Comparison of ENCODE assay signal across 17 cellular contexts in the genomic region with DNA sequence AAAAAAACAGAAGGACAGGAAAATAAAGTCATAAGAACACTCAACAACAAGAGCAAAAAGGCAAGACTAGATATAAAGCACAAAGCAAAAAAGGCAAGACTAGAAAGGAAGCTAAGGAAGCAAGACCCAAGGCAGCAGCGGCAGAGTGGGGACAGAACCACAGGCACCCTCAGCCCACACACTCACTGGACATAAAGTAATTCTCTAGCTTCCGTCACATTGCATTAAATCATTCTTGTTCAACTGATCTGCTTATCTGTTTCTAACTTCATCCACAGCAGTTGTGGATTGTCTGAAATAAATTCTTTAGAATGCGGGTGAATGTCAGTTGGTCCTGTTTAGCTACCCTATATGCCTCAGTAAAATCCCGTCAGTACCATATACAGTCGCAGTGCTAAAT.
A peak's percentile ranks its signal among the peaks of the same experiment; 100 is the strongest.
DNase-seq lines count a peak whose midpoint lies in the region; ATAC-seq and TF ChIP-seq lines count a peak whose summit lies in the region.
"Had no signal": no experiment of that assay in that cellular context is flagged by ENCODE, and none has a peak within 500 bp of the region (broad histone marks: within the 10 kb centered on the region; RNA-seq: fewer than 3 reads in every experiment).

No MANE protein-coding gene starts in this region.

- H3K14ac ChIP-seq in IMR-90 (replicated peaks; ENCODE audit: low read depth, low read length) (no peak overlapping the region), trophoblast cell (ENCODE audit: low read length) (peak overlapping the region; percentile 35)

- H4K8ac ChIP-seq in IMR-90 (ENCODE audit: low read depth in 2 of 2, low read length in 2 of 2) (no peak overlapping the region), trophoblast cell (ENCODE audit: low read depth, low read length) (peak overlapping the region; percentile 36)

- H3K4me3 Mint-ChIP-seq in CD14-positive monocyte: peak overlapping the region; percentile 42 to 77
- H3K4me3 Mint-ChIP-seq: IgD-negative memory B cell had no signal

- H3K9me3 Mint-ChIP-seq in CD14-positive monocyte: peaks cover 0 to 6% (median 5%) of the 10 kb centered on the region in 7 donors

- TF ChIP-seq RAD21 in IMR-90 (IDR thresholded peaks at IDR 0.05; ENCODE audit: low read length): no peak

- H3K36me3 ChIP-seq in IMR-90 (ENCODE audit: control insufficient read depth, insufficient read depth, low read length) (no peaks in the 10 kb centered on the region), trophoblast cell (ENCODE audit: control insufficient read depth in 1 of 2, insufficient read depth in 2 of 2, low read length in 2 of 2) (no peaks in the 10 kb centered on the region), right atrium auricular region (no peaks in the 10 kb centered on the region)
- H3K36me3 ChIP-seq: BLaER1 treated with 17β-estradiol and CSF1 and Interleukin-3, amounts not matched to agents 10 nM and 100 nM had no signal

- H3K27me3 ChIP-seq in IMR-90 (ENCODE audit: control insufficient read depth, insufficient read depth, low read length): no peaks in the 10 kb centered on the region
- H3K27me3 ChIP-seq in trophoblast cell (ENCODE audit: insufficient read depth, low read length): no peaks in the 10 kb centered on the region
- no peaks in the 10 kb centered on the region for H3K27me3 ChIP-seq in right atrium auricular region
- H3K27me3 ChIP-seq: BLaER1 treated with 17β-estradiol and CSF1 and Interleukin-3, amounts not matched to agents 10 nM and 100 nM had no signal

- H3K9ac ChIP-seq in IMR-90 (ENCODE audit: low read depth, low read length): no peak overlapping the region
- no peak overlapping the region for H3K9ac ChIP-seq in trophoblast cell (ENCODE audit: low read length)
- H3K9ac ChIP-seq: BLaER1 treated with 17β-estradiol and CSF1 and Interleukin-3, amounts not matched to agents 10 nM and 100 nM had no signal

- H2AFZ ChIP-seq in IMR-90 (replicated peaks; ENCODE audit: low read length, poor library complexity): no peak overlapping the region
- H2AFZ ChIP-seq in trophoblast cell (ENCODE audit: insufficient read depth, low read length, poor library complexity): peak overlapping the region; percentile 23

- H3K4ac ChIP-seq in IMR-90 (ENCODE audit: low read depth, low read length): no peak overlapping the region
- peak overlapping the region; percentile 13 for H3K4ac ChIP-seq in trophoblast cell (ENCODE audit: low read depth, low read length)

- DNase-seq in CD14-positive monocyte (ENCODE audit: low spot score) (no peak), IMR-90 (no peak), OCI-M1 (lab: John Stamatoyannopoulos, UW) (peak; percentile 50), trophoblast cell (no peak), right atrium auricular region (ENCODE audit: low spot score) (no peak)
- DNase-seq: 8988T; ACHN; CD4-positive, alpha-beta memory T cell; COR-L47; DMS153; DMS79 treated with DMSO at 0.1 percent for 48 hours; GDM1 had no signal

- H3K4me2 ChIP-seq in IMR-90 (ENCODE audit: low read depth, low read length): no peak overlapping the region
- H3K4me2 ChIP-seq in trophoblast cell (ENCODE audit: low read length): no peak overlapping the region

- ATAC-seq in IMR-90 (ENCODE audit: low read depth) (no peak), HG03460 (IDR thresholded peaks at IDR 0.05; ENCODE audit: unreplicated experiment) (no peak), HG02588 (IDR thresholded peaks at IDR 0.05; ENCODE audit: unreplicated experiment) (no peak)
- ATAC-seq: HCT116 had no signal

- no peak overlapping the region for H3K23ac ChIP-seq in IMR-90 (ENCODE audit: low read depth, low read length)
- H3K23ac ChIP-seq in trophoblast cell (ENCODE audit: low read length): no peak overlapping the region

- BruUV-seq in IMR-90 (replicated peaks; lab: Mats Ljungman, UMichigan): no TSS peak

- H3K9me3 ChIP-seq in IMR-90 (ENCODE audit: control insufficient read depth, insufficient read depth, low read length) (no peaks in the 10 kb centered on the region), trophoblast cell (ENCODE audit: insufficient read depth, low read depth, low read length) (no peaks in the 10 kb centered on the region), right atrium auricular region (no peaks in the 10 kb centered on the region)

- peak overlapping the region; percentile 29 for H2BK12ac ChIP-seq in trophoblast cell (ENCODE audit: low read length)

- 0 out of 2 replicates have a peak, but pooled peaks cover 2% of the 10 kb centered on the region for H3K9me1 ChIP-seq in IMR-90 (ENCODE audit: insufficient read depth, low read length)

- peak overlapping the region in 1 of 7 donors; percentile 70 for H3K27ac Mint-ChIP-seq in CD14-positive monocyte
- H3K27ac Mint-ChIP-seq: CD4-positive, alpha-beta memory T cell; IgD-negative memory B cell had no signal

- intact Hi-C loops in CD14-positive monocyte (cut with micrococcal nuclease) (no loop called here), IMR-90 (cut with micrococcal nuclease) (loop anchor here (10.0 kb wide), 1 partner anchor 149 kb away; no protein-coding TSS in a partner anchor)

- peaks cover 0 to 3% of the 10 kb centered on the region in 2 donors for H3K36me3 Mint-ChIP-seq in CD14-positive monocyte
- H3K36me3 Mint-ChIP-seq: CD4-positive, alpha-beta memory T cell; IgD-negative memory B cell had no signal

- no peaks in the 10 kb centered on the region for H3K79me2 ChIP-seq in trophoblast cell (ENCODE audit: control insufficient read depth, insufficient read depth, low read length, poor library complexity)

- no peak overlapping the region for H4K12ac ChIP-seq in trophoblast cell (ENCODE audit: low read depth, low read length)

- no peak overlapping the region for H2BK20ac ChIP-seq in IMR-90 (ENCODE audit: low read depth, low read length)

- no peak overlapping the region for H4K5ac ChIP-seq in IMR-90 (ENCODE audit: low read depth, low read length)

- CTCF ChIA-PET in IMR-90 (lab: Yijun Ruan, JAX): interaction anchor here (0.5 kb wide), 1 partner anchor 63 kb away, joined by 3 read pairs; no protein-coding TSS in a partner anchor

- TF ChIP-seq CTCF in CD14-positive monocyte (IDR thresholded peaks at IDR 0.05) (no peak), IMR-90 (conservative IDR thresholded peaks at IDR 0.05; ENCODE audit: low read depth, low read length) (no peak), right atrium auricular region (IDR thresholded peaks at IDR 0.05) (no peak)

- H3K18ac ChIP-seq in IMR-90 (ENCODE audit: low read depth, low read length): no peak overlapping the region
- H3K18ac ChIP-seq in trophoblast cell (ENCODE audit: low read length): no peak overlapping the region

- WGBS in IMR-90 (ENCODE audit: extremely low coverage in 2 of 2, insufficient read length in 1 of 2), 2 experiments: no CpG with 5 or more reads among the region's 5 CpGs
- no CpG with 5 or more reads among the region's 5 CpGs for WGBS in trophoblast cell (ENCODE audit: extremely low coverage, insufficient coverage, insufficient read length)

- H2BK5ac ChIP-seq in IMR-90 (ENCODE audit: low read depth, low read length, poor library complexity, severe bottlenecking) (no peak overlapping the region), trophoblast cell (ENCODE audit: low read depth, low read length, poor library complexity) (peak overlapping the region; percentile 11)

- H2BK15ac ChIP-seq in IMR-90 (ENCODE audit: low read depth, low read length): no peak overlapping the region; the same call in 2 of the 3 replicates

- POLR2A ChIA-PET in IMR-90 (lab: Charles Lee; ENCODE audit: unreplicated experiment): no interaction called here

- H3K27ac ChIP-seq in IMR-90 (ENCODE audit: insufficient read depth, low read length) (no peak overlapping the region), trophoblast cell (ENCODE audit: low read depth, low read length) (no peak overlapping the region), right atrium auricular region (no peak overlapping the region)
- H3K27ac ChIP-seq: BLaER1 treated with 17β-estradiol and CSF1 and Interleukin-3, amounts not matched to agents 10 nM and 100 nM had no signal

- H2AK5ac ChIP-seq in IMR-90 (ENCODE audit: low read depth, low read length) (0 out of 2 replicates have a peak overlapping the region, but pooled peaks have one; percentile 20), trophoblast cell (ENCODE audit: low read length) (peak overlapping the region; percentile 21)

- H3K27me3 Mint-ChIP-seq in CD14-positive monocyte (ENCODE audit: low read depth in 3 of 3): peaks cover 0 to 2% (median 2%) of the 10 kb centered on the region in 3 donors

- in situ Hi-C loops in IMR-90 (cut with MboI; ENCODE audit: low sequenced_read_pairs): no loop called here

- no peak overlapping the region for H3K4me3 ChIP-seq in IMR-90 (ENCODE audit: insufficient read depth, low read depth, low read length)
- H3K4me3 ChIP-seq in trophoblast cell (ENCODE audit: low read depth, low read length): no peak overlapping the region
- no peak overlapping the region for H3K4me3 ChIP-seq in right atrium auricular region
- H3K4me3 ChIP-seq: BLaER1 treated with 17β-estradiol and CSF1 and Interleukin-3, amounts not matched to agents 10 nM and 100 nM had no signal

- no peaks in the 10 kb centered on the region for H4K20me1 ChIP-seq in IMR-90 (ENCODE audit: insufficient read depth, low read length)
- H4K20me1 ChIP-seq: BLaER1 treated with 17β-estradiol and CSF1 and Interleukin-3, amounts not matched to agents 10 nM and 100 nM had no signal

- no peak overlapping the region for H2AK9ac ChIP-seq in IMR-90 (replicated peaks; ENCODE audit: low read depth, low read length, poor library complexity)

- no peak overlapping the region for H4K91ac ChIP-seq in IMR-90 (ENCODE audit: insufficient read depth, low read depth, low read length)
- peak overlapping the region; percentile 81 for H4K91ac ChIP-seq in trophoblast cell (ENCODE audit: low read depth, low read length)

- dilution Hi-C loops in IMR-90 (cut with HindIII; ENCODE audit: low sequenced_read_pairs, unreplicated experiment): no loop called here

- H3K56ac ChIP-seq in IMR-90 (ENCODE audit: extremely low read depth, insufficient read depth, low read length): no peak overlapping the region

- peaks cover 2% of the 10 kb centered on the region; the same call in 1 of the 2 replicates for H3K4me1 ChIP-seq in IMR-90 (ENCODE audit: control insufficient read depth, insufficient read depth, low read length)
- peaks cover 4 to 6% of the 10 kb centered on the region in 2 experiments for H3K4me1 ChIP-seq in trophoblast cell (ENCODE audit: control insufficient read depth in 1 of 2, insufficient read depth in 2 of 2, low read length in 2 of 2)
- no peaks in the 10 kb centered on the region for H3K4me1 ChIP-seq in right atrium auricular region

- peaks cover 15% of the 10 kb centered on the region for H3K4me1 Mint-ChIP-seq in CD14-positive monocyte

- TF ChIP-seq POLR2A in IMR-90 (IDR thresholded peaks at IDR 0.05; ENCODE audit: low read depth, low read length): no peak

- H3K79me1 ChIP-seq in IMR-90 (ENCODE audit: low read depth in 1 of 2, low read length in 2 of 2) (no peaks in the 10 kb centered on the region), trophoblast cell (ENCODE audit: low read length) (peaks cover 31% of the 10 kb centered on the region)

- H2BK120ac ChIP-seq in IMR-90 (ENCODE audit: low read depth, low read length) (no peak overlapping the region), trophoblast cell (ENCODE audit: insufficient read depth, low read length, poor library complexity) (peak overlapping the region; percentile 56)

TF ChIP-seq in IMR-90, 13 proteins besides CTCF, POLR2A, EP300 and RAD21 (continues in another document):
- no peak for TF ChIP-seq MAFK (IDR thresholded peaks at IDR 0.05; ENCODE audit: low read depth, low read length)
- TF ChIP-seq BHLHE40 (IDR thresholded peaks at IDR 0.05; ENCODE audit: low read depth, low read length): no peak
